In genomic region chr6:90131614-90132423, GRCh38 we compare ENCODE assay signal across 11 cellular contexts.
DNase-seq lines count a peak whose midpoint lies in the region; TF ChIP-seq lines count a peak whose summit lies in the region.
"Had no signal": no experiment of that assay in that cellular context is flagged by ENCODE, and none has a peak within 500 bp of the region (broad histone marks: within the 10 kb centered on the region; RNA-seq: fewer than 3 reads in every experiment).

No MANE protein-coding gene starts in this region.

- H3K4me1 ChIP-seq in skeletal muscle satellite cell (ENCODE audit: control insufficient read depth, insufficient read depth, low read length) = peaks cover 34% of the 10 kb centered on the region

- no peaks in the 10 kb centered on the region for H3K36me3 ChIP-seq in skeletal muscle satellite cell (ENCODE audit: insufficient read depth, low read length)

- H3K4me2 ChIP-seq in skeletal muscle satellite cell (ENCODE audit: low read length) = peak overlapping the region; percentile 24

- DNase-seq in H4 (ENCODE audit: low spot score) = peak; percentile 72
- DNase-seq in fibroblast of the conjunctiva (ENCODE audit: low read depth) = peak; percentile 69
- no peak for DNase-seq in NCI-H748 treated with DMSO at 0.1 percent for 48 hours (lab: John Stamatoyannopoulos, UW)
- no peak for DNase-seq in NCI-H146 (lab: John Stamatoyannopoulos, UW)
- DNase-seq in NCI-H1436 (lab: John Stamatoyannopoulos, UW) = no peak
- no peak for DNase-seq in stimulated activated CD4-positive, alpha-beta T cell treated with anti-CD3 and anti-CD28 coated beads, Interleukin-2, amount 100 ng/mL, for 24 hours
- DNase-seq: endodermal cell, NCI-H1105, SHP77 treated with DMSO at 0.1 percent for 48 hours had no signal

- H3K9ac ChIP-seq in skeletal muscle satellite cell (ENCODE audit: low read depth, low read length) = no peak overlapping the region

- no peaks in the 10 kb centered on the region for H3K27me3 ChIP-seq in skeletal muscle satellite cell (ENCODE audit: control insufficient read depth, insufficient read depth, low read length)

- peak overlapping the region; percentile 1 for H3K4me3 ChIP-seq in skeletal muscle satellite cell (ENCODE audit: low read length)

- H3K9me3 ChIP-seq in skeletal muscle satellite cell (replicated peaks; ENCODE audit: low read length) = no peaks in the 10 kb centered on the region

TF ChIP-seq in PFSK-1, 5 proteins besides CTCF, POLR2A, EP300 and RAD21:
- TF ChIP-seq, protein P1, sequence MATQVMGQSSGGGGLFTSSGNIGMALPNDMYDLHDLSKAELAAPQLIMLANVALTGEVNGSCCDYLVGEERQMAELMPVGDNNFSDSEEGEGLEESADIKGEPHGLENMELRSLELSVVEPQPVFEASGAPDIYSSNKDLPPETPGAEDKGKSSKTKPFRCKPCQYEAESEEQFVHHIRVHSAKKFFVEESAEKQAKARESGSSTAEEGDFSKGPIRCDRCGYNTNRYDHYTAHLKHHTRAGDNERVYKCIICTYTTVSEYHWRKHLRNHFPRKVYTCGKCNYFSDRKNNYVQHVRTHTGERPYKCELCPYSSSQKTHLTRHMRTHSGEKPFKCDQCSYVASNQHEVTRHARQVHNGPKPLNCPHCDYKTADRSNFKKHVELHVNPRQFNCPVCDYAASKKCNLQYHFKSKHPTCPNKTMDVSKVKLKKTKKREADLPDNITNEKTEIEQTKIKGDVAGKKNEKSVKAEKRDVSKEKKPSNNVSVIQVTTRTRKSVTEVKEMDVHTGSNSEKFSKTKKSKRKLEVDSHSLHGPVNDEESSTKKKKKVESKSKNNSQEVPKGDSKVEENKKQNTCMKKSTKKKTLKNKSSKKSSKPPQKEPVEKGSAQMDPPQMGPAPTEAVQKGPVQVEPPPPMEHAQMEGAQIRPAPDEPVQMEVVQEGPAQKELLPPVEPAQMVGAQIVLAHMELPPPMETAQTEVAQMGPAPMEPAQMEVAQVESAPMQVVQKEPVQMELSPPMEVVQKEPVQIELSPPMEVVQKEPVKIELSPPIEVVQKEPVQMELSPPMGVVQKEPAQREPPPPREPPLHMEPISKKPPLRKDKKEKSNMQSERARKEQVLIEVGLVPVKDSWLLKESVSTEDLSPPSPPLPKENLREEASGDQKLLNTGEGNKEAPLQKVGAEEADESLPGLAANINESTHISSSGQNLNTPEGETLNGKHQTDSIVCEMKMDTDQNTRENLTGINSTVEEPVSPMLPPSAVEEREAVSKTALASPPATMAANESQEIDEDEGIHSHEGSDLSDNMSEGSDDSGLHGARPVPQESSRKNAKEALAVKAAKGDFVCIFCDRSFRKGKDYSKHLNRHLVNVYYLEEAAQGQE (IDR thresholded peaks at IDR 0.05; ENCODE audit: insufficient read depth in 1 of 2, low read depth in 2 of 2, low read length in 2 of 2) = no peak
- TF ChIP-seq POLR2AphosphoS5 (IDR thresholded peaks at IDR 0.05; ENCODE audit: low read depth, low read length) = 0 out of 2 replicates have a peak, but pooled peaks have one; percentile 37

Comparison
In these comparisons a context has a peak if more than half of its experiments do, and no peak if none do; other contexts are left out.
1. DNase-seq: peak in H4 (single experiment) and fibroblast of the conjunctiva (single experiment); none in NCI-H748 treated with DMSO at 0.1 percent for 48 hours (single experiment), NCI-H146 (single experiment), NCI-H1436 (single experiment) and stimulated activated CD4-positive, alpha-beta T cell treated with anti-CD3 and anti-CD28 coated beads, Interleukin-2, amount 100 ng/mL, for 24 hours (0 of 2).